In genomic region chr20:64053841-64054661, GRCh38 we compare ENCODE assay signal across 8 cellular contexts. TPM values are rescaled to one million over a fixed set of nuclear protein-coding genes. Genes with fewer than 3 reads are reported as not detected.
A peak's percentile ranks its signal among the peaks of the same experiment; 100 is the strongest.
DNase-seq lines count a peak whose midpoint lies in the region; ATAC-seq lines count a peak whose summit lies in the region.

No MANE protein-coding gene starts in this region.

- peaks cover 25% of the 10 kb centered on the region for H3K27me3 ChIP-seq in thymus (ENCODE audit: control insufficient read depth, insufficient read depth)

- 40% methylated on average over 17 of the region's 17 CpGs for WGBS in thymus

- peak overlapping the region; percentile 36 for H3K27ac ChIP-seq in thymus (ENCODE audit: low read depth)

- intact Hi-C loops in left cardiac atrium (cut with DNase I): no loop called here

- H3K9me3 ChIP-seq in thymus (ENCODE audit: control insufficient read depth): no peaks in the 10 kb centered on the region

- ATAC-seq in left cardiac atrium: peak; percentile 39 to 44

- DNase-seq in NCI-H146 (lab: John Stamatoyannopoulos, UW) (peak; percentile 21), NCI-H146 treated with DMSO at 0.1 percent for 48 hours (lab: John Stamatoyannopoulos, UW; ENCODE audit: unreplicated experiment) (no peak), SK-MEL-5 (ENCODE audit: low read depth, low spot score) (peak; percentile 43), left cardiac atrium (peak; percentile 88), NCI-H1694 treated with DMSO at 0.1 percent for 48 hours (lab: John Stamatoyannopoulos, UW) (no peak)
- DNase-seq in activated CD4-positive, alpha-beta T cell treated with anti-CD3 and anti-CD28 coated beads, Interleukin-2, amount 50 U/mL, for 1 hour: no peak
- DNase-seq in activated CD4-positive, alpha-beta T cell treated with anti-CD3 and anti-CD28 coated beads, Interleukin-2, amount 50 U/mL, for 4 hours: no peak

- H3K4me1 ChIP-seq in thymus (ENCODE audit: control insufficient read depth, insufficient read depth, low read length): peaks cover 3% of the 10 kb centered on the region

- in situ Hi-C loops in SK-MEL-5 (cut with HindIII; ENCODE audit: low pct_unique_long_range_greater_than_20kb, low sequenced_read_pairs): no loop called here

- no peaks in the 10 kb centered on the region for H3K36me3 ChIP-seq in thymus (ENCODE audit: control insufficient read depth, insufficient read depth)

- no peak overlapping the region for H3K4me3 ChIP-seq in thymus (ENCODE audit: low read length)

RNA-seq across cellular contexts. Expression of gene SOX18, which starts 4.6 kb away (rescaled TPM):
- total RNA-seq in SK-MEL-5 (2014; rRNA removed; shearing (Covaris generic)): 0.37 TPM in 1 of 2 replicates, not detected in the other
- 1.8 and 2.2 TPM in 2 replicates for polyA plus RNA-seq in SK-MEL-5 (2015; cell fraction: cytosol; rRNA removed)
- not detected in 2 replicates for polyA plus RNA-seq in SK-MEL-5 (2015; cell fraction: nucleus; rRNA removed)
- 10 to 100 TPM; 39.4 to 83.4 TPM for total RNA-seq in left cardiac atrium
- polyA plus RNA-seq in thymus: 17.2 TPM

RNA-seq across cellular contexts. Expression of gene TCEA2, which starts 8.9 kb away (rescaled TPM):
- 6.8 and 9.8 TPM in 2 replicates for total RNA-seq in SK-MEL-5 (2014; rRNA removed; shearing (Covaris generic))
- 18.1 and 21.2 TPM in 2 replicates for polyA plus RNA-seq in SK-MEL-5 (2015; cell fraction: cytosol; rRNA removed)
- polyA plus RNA-seq in SK-MEL-5 (2015; cell fraction: nucleus; rRNA removed): 36.8 and 59.2 TPM in 2 replicates
- total RNA-seq in left cardiac atrium: 10 to 100 TPM; 44.7 to 46.4 TPM
- 53.2 TPM for polyA plus RNA-seq in thymus

RNA-seq across cellular contexts. Expression of gene C20orf204, which starts 18.1 kb away (rescaled TPM):
- 0.37 and 0.59 TPM in 2 replicates for total RNA-seq in SK-MEL-5 (2014; rRNA removed; shearing (Covaris generic))
- polyA plus RNA-seq in SK-MEL-5 (2015; cell fraction: cytosol; rRNA removed): 0.34 and 0.43 TPM in 2 replicates
- 12.1 and 14.3 TPM in 2 replicates for polyA plus RNA-seq in SK-MEL-5 (2015; cell fraction: nucleus; rRNA removed)
- total RNA-seq in left cardiac atrium: 1 to 10 TPM in 1 of 2 donors, under 1 TPM in 1; 0.29 to 1.0 TPM
- polyA plus RNA-seq in thymus: 8.2 TPM

RNA-seq across cellular contexts. Expression of gene RGS19, which starts 25.3 kb away (rescaled TPM):
- 28.7 and 31.4 TPM in 2 replicates for total RNA-seq in SK-MEL-5 (2014; rRNA removed; shearing (Covaris generic))
- 35.8 and 36.3 TPM in 2 replicates for polyA plus RNA-seq in SK-MEL-5 (2015; cell fraction: cytosol; rRNA removed)
- 15.2 and 15.8 TPM in 2 replicates for polyA plus RNA-seq in SK-MEL-5 (2015; cell fraction: nucleus; rRNA removed)
- total RNA-seq in left cardiac atrium: 1 to 10 TPM; 9.7 to 10.0 TPM
- 27.2 TPM for polyA plus RNA-seq in thymus

RNA-seq across cellular contexts. Expression of gene OPRL1, which starts 25.8 kb away (rescaled TPM):
- 2.1 and 3.2 TPM in 2 replicates for total RNA-seq in SK-MEL-5 (2014; rRNA removed; shearing (Covaris generic))
- 3.1 and 3.3 TPM in 2 replicates for polyA plus RNA-seq in SK-MEL-5 (2015; cell fraction: cytosol; rRNA removed)
- 2.1 and 2.5 TPM in 2 replicates for polyA plus RNA-seq in SK-MEL-5 (2015; cell fraction: nucleus; rRNA removed)
- total RNA-seq in left cardiac atrium: under 1 TPM; 0.71 to 0.97 TPM
- 1.1 TPM for polyA plus RNA-seq in thymus

Comparison
In these comparisons a context has a peak if more than half of its experiments do, and no peak if none do; other contexts are left out.
1. DNase-seq: peak in NCI-H146 (single experiment), SK-MEL-5 (single experiment) and left cardiac atrium (single experiment); none in NCI-H146 treated with DMSO at 0.1 percent for 48 hours (single experiment), activated CD4-positive, alpha-beta T cell treated with anti-CD3 and anti-CD28 coated beads, Interleukin-2, amount 50 U/mL, for 1 hour (single experiment), activated CD4-positive, alpha-beta T cell treated with anti-CD3 and anti-CD28 coated beads, Interleukin-2, amount 50 U/mL, for 4 hours (0 of 2) and NCI-H1694 treated with DMSO at 0.1 percent for 48 hours (single experiment).
2. RNA of gene SOX18, which starts 4.6 kb away (total RNA-seq): 39.4 to 83.4 TPM in left cardiac atrium; 0.37 TPM in SK-MEL-5; every median in the first group is over 10 times any median in the second.